Comparison of ENCODE assay signal across 13 cellular contexts in genomic region chr3:161913786-161914389, GRCh38.
DNase-seq lines count a peak whose midpoint lies in the region; ATAC-seq and TF ChIP-seq lines count a peak whose summit lies in the region.
"Had no signal": no experiment of that assay in that cellular context is flagged by ENCODE, and none has a peak within 500 bp of the region (broad histone marks: within the 10 kb centered on the region; RNA-seq: fewer than 3 reads in every experiment).

No MANE protein-coding gene starts in this region.

- TF ChIP-seq CTCF in astrocyte of the cerebellum (IDR thresholded peaks at IDR 0.05; ENCODE audit: low read depth, low read length, missing control alignments) = no peak

- intact Hi-C loops in naive thymus-derived CD4-positive, alpha-beta T cell (cut with micrococcal nuclease) = no loop called here

- no peaks in the 10 kb centered on the region for H3K27me3 ChIP-seq in naive thymus-derived CD4-positive, alpha-beta T cell (ENCODE audit: control insufficient read depth in 2 of 2, insufficient read depth in 2 of 2, low read length in 2 of 2)
- H3K27me3 ChIP-seq: ascending aorta had no signal

- DNase-seq in Caki2 (ENCODE audit: low read depth) (peak; percentile 80), M059J (ENCODE audit: low read depth) (peak; percentile 63), astrocyte of the cerebellum (ENCODE audit: low read depth) (peak; percentile 56), kidney glomerular epithelial cell (lab: John Stamatoyannopoulos, UW) (peak; percentile 82), NCI-H1048 (lab: John Stamatoyannopoulos, UW) (no peak)
- DNase-seq in naive thymus-derived CD4-positive, alpha-beta T cell = no peak
- DNase-seq: activated CD4-positive, alpha-beta T cell treated with anti-CD3 and anti-CD28 coated beads for 48 hours; NCI-H2029 treated with DMSO at 0.1 percent for 48 hours had no signal

- CTCF ChIA-PET in naive thymus-derived CD4-positive, alpha-beta T cell (lab: Charles Lee) = no interaction called here

- H3K4me1 ChIP-seq in naive thymus-derived CD4-positive, alpha-beta T cell (ENCODE audit: control insufficient read depth in 2 of 2, insufficient read depth in 2 of 2, low read length in 2 of 2) = no peaks in the 10 kb centered on the region
- H3K4me1 ChIP-seq: ascending aorta, parathyroid adenoma had no signal

- POLR2A ChIA-PET in naive thymus-derived CD4-positive, alpha-beta T cell (lab: Charles Lee) = no interaction called here

- no peaks in the 10 kb centered on the region for H3K36me3 Mint-ChIP-seq in naive thymus-derived CD4-positive, alpha-beta T cell

- H3K4me1 Mint-ChIP-seq in naive thymus-derived CD4-positive, alpha-beta T cell = no peaks in the 10 kb centered on the region

- no peaks in the 10 kb centered on the region for H3K36me3 ChIP-seq in naive thymus-derived CD4-positive, alpha-beta T cell (ENCODE audit: control insufficient read depth in 2 of 3, insufficient read depth in 3 of 3, low read length in 3 of 3)
- H3K36me3 ChIP-seq: ascending aorta had no signal

- no peak overlapping the region for H3K27ac ChIP-seq in naive thymus-derived CD4-positive, alpha-beta T cell (ENCODE audit: low read depth, low read length)
- H3K27ac ChIP-seq: ascending aorta, parathyroid adenoma had no signal

- no peak overlapping the region for H3K27ac Mint-ChIP-seq in naive thymus-derived CD4-positive, alpha-beta T cell
- H3K27ac Mint-ChIP-seq: activated T-helper 1 cell treated with anti-CD3 and anti-CD28 coated beads, Interleukin-12 subunit alpha, Interleukin-12 subunit beta, Interleukin-2, Interleukin-4 antibody, amounts not matched to agents 30 ng/mL and 10 ng/mL and 1 ng/mL, durations not matched to agents 14 hours and 24 hours and 36 hours had no signal

- peaks cover 0 to 6% (median 0%) of the 10 kb centered on the region in 11 donors for H3K9me3 Mint-ChIP-seq in naive thymus-derived CD4-positive, alpha-beta T cell
- H3K9me3 Mint-ChIP-seq: activated T-helper 1 cell treated with anti-CD3 and anti-CD28 coated beads, Interleukin-12 subunit alpha, Interleukin-12 subunit beta, Interleukin-2, Interleukin-4 antibody, amounts not matched to agents 30 ng/mL and 10 ng/mL and 1 ng/mL, durations not matched to agents 14 hours and 24 hours and 36 hours had no signal

- no peak overlapping the region for H3K4me3 Mint-ChIP-seq in naive thymus-derived CD4-positive, alpha-beta T cell
- H3K4me3 Mint-ChIP-seq: activated T-helper 1 cell treated with anti-CD3 and anti-CD28 coated beads, Interleukin-12 subunit alpha, Interleukin-12 subunit beta, Interleukin-2, Interleukin-4 antibody, amounts not matched to agents 30 ng/mL and 10 ng/mL and 1 ng/mL, durations not matched to agents 14 hours and 24 hours and 36 hours had no signal

- H3K9me3 ChIP-seq in naive thymus-derived CD4-positive, alpha-beta T cell (ENCODE audit: control insufficient read depth in 2 of 3, low read length in 3 of 3) = no peaks in the 10 kb centered on the region
- H3K9me3 ChIP-seq: ascending aorta had no signal

- no peak overlapping the region for H3K4me3 ChIP-seq in astrocyte of the cerebellum (ENCODE audit: low read depth, low read length)
- H3K4me3 ChIP-seq in naive thymus-derived CD4-positive, alpha-beta T cell (ENCODE audit: low read length) = no peak overlapping the region
- H3K4me3 ChIP-seq: ascending aorta had no signal

- H3K27me3 Mint-ChIP-seq in naive thymus-derived CD4-positive, alpha-beta T cell = no peaks in the 10 kb centered on the region

- in situ Hi-C loops in Caki2 (cut with HindIII; ENCODE audit: low pct_unique_long_range_greater_than_20kb, low sequenced_read_pairs) (no loop called here), astrocyte of the cerebellum (cut with HindIII; ENCODE audit: low sequenced_read_pairs) (no loop called here)

- ATAC-seq in GM21723 (IDR thresholded peaks at IDR 0.05; ENCODE audit: unreplicated experiment) = no peak
- no peak for ATAC-seq in naive thymus-derived CD4-positive, alpha-beta T cell
- ATAC-seq in GM18502 (IDR thresholded peaks at IDR 0.05; ENCODE audit: poor library complexity, unreplicated experiment) = no peak

Comparison
In these comparisons a context has a peak if more than half of its experiments do, and no peak if none do; other contexts are left out.
1. DNase-seq: peak in Caki2 (single experiment), M059J (single experiment), astrocyte of the cerebellum (single experiment) and kidney glomerular epithelial cell (single experiment); none in naive thymus-derived CD4-positive, alpha-beta T cell (0 of 9) and NCI-H1048 (single experiment).